8 cellular contexts compared by ENCODE assay signal in the genomic region with DNA sequence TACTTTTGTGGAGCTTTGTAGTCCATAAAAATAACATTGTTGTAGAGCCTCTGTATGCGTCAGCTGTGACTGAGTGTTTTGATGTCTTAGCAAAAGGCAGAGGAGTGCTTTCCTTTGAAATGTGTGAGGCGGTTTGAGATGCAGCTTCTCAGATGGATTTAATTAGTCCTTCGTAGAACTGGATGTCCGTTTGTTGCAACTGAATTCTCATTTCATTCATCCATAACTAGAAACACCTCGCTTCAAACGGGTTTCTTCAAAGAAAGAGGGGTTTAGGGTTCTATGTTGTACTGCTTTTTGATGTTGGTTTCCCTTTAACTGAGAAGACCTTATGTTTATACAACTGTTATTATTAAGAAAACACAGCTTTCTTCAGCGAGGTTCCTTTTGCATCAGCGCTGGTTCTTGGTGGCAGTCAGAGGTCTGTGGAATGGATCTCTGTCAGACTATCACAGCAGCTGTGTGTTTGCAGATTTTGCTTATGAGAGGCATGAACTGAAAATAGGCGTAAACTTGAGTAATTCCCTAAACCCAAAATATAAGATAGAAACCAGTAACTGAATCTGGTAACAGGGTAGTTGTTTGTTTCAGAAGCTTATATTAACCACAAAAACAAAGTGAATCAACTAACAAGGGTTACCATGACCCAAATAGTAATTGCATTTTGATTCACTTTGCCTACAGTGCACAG.
DNase-seq lines count a peak whose midpoint lies in the region; TF ChIP-seq lines count a peak whose summit lies in the region.

No MANE protein-coding gene starts in this region.

- H3K27ac ChIP-seq in GM23248, result peak overlapping the region; percentile 99

- H3K4me3 Mint-ChIP-seq in activated naive CD4-positive, alpha-beta T cell treated with anti-CD3 and anti-CD28 coated beads for 36 hours, result no peak overlapping the region

- H3K79me2 ChIP-seq in GM23248 (ENCODE audit: insufficient read depth), result no peaks in the 10 kb centered on the region

- H3K27me3 ChIP-seq in GM23248 (replicated peaks; ENCODE audit: insufficient read depth), result no peaks in the 10 kb centered on the region

- H3F3A ChIP-seq in GM23248 (ENCODE audit: insufficient read depth), result peaks cover 47% of the 10 kb centered on the region

- no peaks in the 10 kb centered on the region for H3K9me3 Mint-ChIP-seq in activated naive CD4-positive, alpha-beta T cell treated with anti-CD3 and anti-CD28 coated beads for 36 hours

- H3K9me2 ChIP-seq in GM23248 (ENCODE audit: insufficient read depth), result no peaks in the 10 kb centered on the region

- H3K9ac ChIP-seq in GM23248, result peak overlapping the region; percentile 81

- intact Hi-C loops in activated naive CD4-positive, alpha-beta T cell treated with anti-CD3 and anti-CD28 coated beads for 36 hours (cut with micrococcal nuclease), result loop anchor here (1.0 to 10.0 kb wide), 7 partner anchors 25 to 1233 kb away; a partner anchor contains a TSS
- intact Hi-C loops in lower leg skin (cut with DNase I; ENCODE audit: low total_unique reads), result loop anchor here (5.0 kb wide), 1 partner anchor 158 kb away; no protein-coding TSS in a partner anchor

- CTCF ChIA-PET in activated naive CD4-positive, alpha-beta T cell treated with anti-CD3 and anti-CD28 coated beads for 36 hours (lab: Charles Lee), result no interaction called here

- H2AFZ ChIP-seq in GM23248, result peak overlapping the region; percentile 73

- H4K20me1 ChIP-seq in GM23248 (ENCODE audit: insufficient read depth), result no peaks in the 10 kb centered on the region

- in situ Hi-C loops in GM23248 (cut with MboI), result no loop called here

- no peaks in the 10 kb centered on the region for H3K27me3 Mint-ChIP-seq in activated naive CD4-positive, alpha-beta T cell treated with anti-CD3 and anti-CD28 coated beads for 36 hours (ENCODE audit: low read depth)

- WGBS in GM23248 (ENCODE audit: low coverage in 1 of 2, low lambda C conversion rate in 2 of 2, missing lambda C conversion rate in 2 of 2), 2 experiments, result 1% methylated on average over 9 of the region's 9 CpGs
- WGBS in lower leg skin, 2 donors, result 65 to 66% methylated on average over 9 of the region's 9 CpGs

- H3K9me3 ChIP-seq in GM23248 (ENCODE audit: low read depth), result no peaks in the 10 kb centered on the region

- peaks cover 32% of the 10 kb centered on the region for H3K4me1 ChIP-seq in GM23248 (ENCODE audit: insufficient read depth)

- no peaks in the 10 kb centered on the region for H3K36me3 Mint-ChIP-seq in activated naive CD4-positive, alpha-beta T cell treated with anti-CD3 and anti-CD28 coated beads for 36 hours (ENCODE audit: low read depth)

- peak overlapping the region; percentile 20 for H3K27ac Mint-ChIP-seq in activated naive CD4-positive, alpha-beta T cell treated with anti-CD3 and anti-CD28 coated beads for 36 hours

- peak; percentile 32 for DNase-seq in activated naive CD4-positive, alpha-beta T cell treated with anti-CD3 and anti-CD28 coated beads for 36 hours
- DNase-seq in activated naive CD4-positive, alpha-beta T cell treated with anti-CD3 and anti-CD28 coated beads, Interleukin-2, amount 50 U/mL, for 16 hours, result no peak
- DNase-seq in GM23248 (peak; percentile 94), M059J (ENCODE audit: low read depth) (peak; percentile 65), fibroblast of mammary gland (ENCODE audit: low read depth) (peak; percentile 98), lower leg skin (ENCODE audit: low spot score in 2 of 2) (no peak), UCSD-AML1 (lab: John Stamatoyannopoulos, UW; ENCODE audit: unreplicated experiment) (no peak), DMS114 treated with DMSO at 0.1 percent for 48 hours (lab: John Stamatoyannopoulos, UW; ENCODE audit: unreplicated experiment) (no peak)

- H3K4me2 ChIP-seq in GM23248 (ENCODE audit: unreplicated experiment), result peak overlapping the region; percentile 92

- no peak for TF ChIP-seq POLR2A in lower leg skin (IDR thresholded peaks at IDR 0.05)

- no peak for TF ChIP-seq CTCF in fibroblast of mammary gland (conservative IDR thresholded peaks at IDR 0.05; ENCODE audit: control insufficient read depth, insufficient read depth, low read depth, low read length)
- TF ChIP-seq CTCF in lower leg skin (IDR thresholded peaks at IDR 0.05), result no peak

- H3K4me3 ChIP-seq in GM23248 (peak overlapping the region; percentile 70), fibroblast of mammary gland (ENCODE audit: control insufficient read depth, low read depth, low read length) (peak overlapping the region; percentile 2), lower leg skin (ENCODE audit: low read depth, poor library complexity, severe bottlenecking) (no peak overlapping the region)

- no peaks in the 10 kb centered on the region for H3K36me3 ChIP-seq in GM23248 (ENCODE audit: low read depth)

- peaks cover 24% of the 10 kb centered on the region for H3K4me1 Mint-ChIP-seq in activated naive CD4-positive, alpha-beta T cell treated with anti-CD3 and anti-CD28 coated beads for 36 hours (ENCODE audit: low read depth)

Comparison
In these comparisons a context has a peak if more than half of its experiments do, and no peak if none do; other contexts are left out.
1. DNase-seq: peak in activated naive CD4-positive, alpha-beta T cell treated with anti-CD3 and anti-CD28 coated beads for 36 hours (single experiment), GM23248 (single experiment), M059J (single experiment) and fibroblast of mammary gland (single experiment); none in activated naive CD4-positive, alpha-beta T cell treated with anti-CD3 and anti-CD28 coated beads, Interleukin-2, amount 50 U/mL, for 16 hours (single experiment), lower leg skin (0 of 2), UCSD-AML1 (single experiment) and DMS114 treated with DMSO at 0.1 percent for 48 hours (single experiment).